In the genomic region with DNA sequence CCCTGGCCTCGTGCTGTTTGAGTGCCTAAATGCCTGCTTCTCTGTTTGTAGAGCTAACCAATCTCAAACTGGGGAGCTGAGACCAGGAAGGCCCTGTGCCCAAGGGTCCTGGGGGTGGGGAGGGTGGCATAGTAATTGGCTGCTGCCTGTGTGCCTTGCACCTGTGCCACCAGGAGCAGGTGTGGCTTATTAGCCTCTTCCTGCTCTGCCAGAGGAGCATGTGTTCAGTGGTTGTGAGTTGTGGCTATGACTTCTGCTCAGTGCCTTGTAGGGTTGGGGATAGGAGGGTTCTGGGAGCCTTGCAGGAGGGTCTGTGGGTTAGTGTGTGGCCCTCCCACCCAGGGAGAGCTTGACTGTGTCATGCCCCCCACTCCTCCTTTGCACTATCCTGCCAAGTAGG, we compare ENCODE assay signal across 10 cellular contexts.
DNase-seq lines count a peak whose midpoint lies in the region; ATAC-seq and TF ChIP-seq lines count a peak whose summit lies in the region.
"Had no signal": no experiment of that assay in that cellular context is flagged by ENCODE, and none has a peak within 500 bp of the region (broad histone marks: within the 10 kb centered on the region; RNA-seq: fewer than 3 reads in every experiment).

No MANE protein-coding gene starts in this region.

- peak overlapping the region; percentile 25 to 79 (median 66) for H3K4me3 Mint-ChIP-seq in naive thymus-derived CD8-positive, alpha-beta T cell

- H3K4me3 ChIP-seq in heart right ventricle (no peak overlapping the region), body of pancreas (no peak overlapping the region), uterus (no peak overlapping the region)

- H3K27ac Mint-ChIP-seq in naive thymus-derived CD8-positive, alpha-beta T cell = peak overlapping the region in 8 of 10 donors; percentile 35 to 97 (median 86)

- H3K27ac ChIP-seq in heart right ventricle (peak overlapping the region; percentile 74 to 100 (median 97)), body of pancreas (peak overlapping the region; percentile 44 to 99 (median 95)), uterus (peak overlapping the region; percentile 98 to 100)

- peak in 2 of 3 donors; percentile 11 for TF ChIP-seq POLR2A in body of pancreas (IDR thresholded peaks at IDR 0.05)
- TF ChIP-seq POLR2A in uterus (IDR thresholded peaks at IDR 0.05) = no peak

- no peaks in the 10 kb centered on the region for H3K27me3 Mint-ChIP-seq in naive thymus-derived CD8-positive, alpha-beta T cell

- peaks cover 67 to 100% (median 100%) of the 10 kb centered on the region in 4 donors for H3K4me1 Mint-ChIP-seq in naive thymus-derived CD8-positive, alpha-beta T cell

- H3K4me1 ChIP-seq in heart right ventricle (peaks cover 89 to 100% (median 98%) of the 10 kb centered on the region in 9 donors), body of pancreas (peaks cover 100% of the 10 kb centered on the region), uterus (peaks cover 79 to 81% of the 10 kb centered on the region in 2 donors)

- no peaks in the 10 kb centered on the region for H3K36me3 Mint-ChIP-seq in naive thymus-derived CD8-positive, alpha-beta T cell

- intact Hi-C loops in heart right ventricle (cut with DNase I) = loop anchor here in 2 of 10 donors (5.0 kb wide), 2 partner anchors 86 to 106 kb away; no protein-coding TSS in a partner anchor
- intact Hi-C loops in left ventricle myocardium superior (cut with micrococcal nuclease) = no loop called here
- intact Hi-C loops in body of pancreas (cut with DNase I) = no loop called here
- intact Hi-C loops in uterus (cut with DNase I; ENCODE audit: low total_unique reads) = loop anchor here (10.0 kb wide), 1 partner anchor 86 kb away; no protein-coding TSS in a partner anchor

- no peaks in the 10 kb centered on the region for H3K9me3 ChIP-seq in heart right ventricle
- H3K9me3 ChIP-seq in body of pancreas = no peaks in the 10 kb centered on the region
- H3K9me3 ChIP-seq in uterus = no peaks in the 10 kb centered on the region

- no peak for TF ChIP-seq CTCF in heart right ventricle (IDR thresholded peaks at IDR 0.05)
- no peak for TF ChIP-seq CTCF in body of pancreas (IDR thresholded peaks at IDR 0.05)
- no peak for TF ChIP-seq CTCF in uterus (IDR thresholded peaks at IDR 0.05)

- POLR2A ChIA-PET in naive thymus-derived CD8-positive, alpha-beta T cell (lab: Charles Lee) = interaction anchor here (1.1 to 11.6 kb wide), 3 partner anchors 8 to 20 kb away, joined by 4 to 178 read pairs (median 74); no protein-coding TSS in a partner anchor

- no peaks in the 10 kb centered on the region for H3K27me3 ChIP-seq in heart right ventricle
- H3K27me3 ChIP-seq in body of pancreas = no peaks in the 10 kb centered on the region
- no peaks in the 10 kb centered on the region for H3K27me3 ChIP-seq in uterus

- DNase-seq in heart right ventricle = no peak
- no peak for DNase-seq in left ventricle myocardium superior
- peak in 3 of 4 donors; percentile 58 to 69 (median 66) for DNase-seq in body of pancreas
- no peak for DNase-seq in naive thymus-derived CD8-positive, alpha-beta T cell
- DNase-seq in uterus = no peak
- no peak for DNase-seq in AG08396 (ENCODE audit: low spot score)
- DNase-seq in occipital lobe (lab: John Stamatoyannopoulos, UW) = no peak
- DNase-seq: Calu3, NCI-H187 had no signal

- H3K36me3 ChIP-seq in heart right ventricle (no peaks in the 10 kb centered on the region), body of pancreas (replicated peaks in 1 of 2; ENCODE audit: insufficient read depth in 1 of 2, low read depth in 2 of 2) (no peaks in the 10 kb centered on the region), uterus (no peaks in the 10 kb centered on the region)

- ATAC-seq in heart right ventricle = no peak
- ATAC-seq in left ventricle myocardium superior = no peak
- ATAC-seq in body of pancreas = no peak
- ATAC-seq in naive thymus-derived CD8-positive, alpha-beta T cell = no peak
- no peak for ATAC-seq in GM19395 (IDR thresholded peaks at IDR 0.05; ENCODE audit: unreplicated experiment)

- WGBS in heart right ventricle, 2 donors = 60 to 71% methylated on average over 1 of the region's 1 CpG
- 40 to 43% methylated on average over 1 of the region's 1 CpG for WGBS in body of pancreas, 2 donors

- no peaks in the 10 kb centered on the region for H3K9me3 Mint-ChIP-seq in naive thymus-derived CD8-positive, alpha-beta T cell

Comparison
In these comparisons a context has a peak if more than half of its experiments do, and no peak if none do; other contexts are left out.
1. DNase-seq: peak in body of pancreas (3 of 4); none in heart right ventricle (0 of 2), left ventricle myocardium superior (single experiment), naive thymus-derived CD8-positive, alpha-beta T cell (0 of 10), uterus (0 of 2), AG08396 (single experiment) and occipital lobe (single experiment).
2. POLR2A ChIP-seq: peak in body of pancreas (2 of 3); none in uterus (0 of 2).
3. Peak in every context shown above with its lines, with median percentiles within 50 percentile points of each other: H3K27ac ChIP-seq.